Comparison of ENCODE assay signal across 23 cellular contexts in genomic region chr15:84969257-84969656, GRCh38. TPM values are rescaled to one million over a fixed set of nuclear protein-coding genes. Genes with fewer than 3 reads are reported as not detected.
DNase-seq lines count a peak whose midpoint lies in the region; ATAC-seq and TF ChIP-seq lines count a peak whose summit lies in the region.
"Had no signal": no experiment of that assay in that cellular context is flagged by ENCODE, and none has a peak within 500 bp of the region (broad histone marks: within the 10 kb centered on the region; RNA-seq: fewer than 3 reads in every experiment).

No MANE protein-coding gene starts in this region.

- H3K4me3 ChIP-seq in brain microvascular endothelial cell (ENCODE audit: low read depth, low read length), result no peak overlapping the region
- H3K4me3 ChIP-seq: Peyer's patch had no signal

- in situ Hi-C loops in brain microvascular endothelial cell (cut with HindIII; ENCODE audit: low pct_ligation_motif_present, low sequenced_read_pairs), result no loop called here

- no peaks in the 10 kb centered on the region for H3K27me3 ChIP-seq in brain microvascular endothelial cell (replicated peaks)
- H3K27me3 ChIP-seq: BE2C, Peyer's patch had no signal

- no peaks in the 10 kb centered on the region for H3K36me3 ChIP-seq in brain microvascular endothelial cell (replicated peaks)
- H3K36me3 ChIP-seq: BE2C, Peyer's patch had no signal

- ATAC-seq in HG03457 (IDR thresholded peaks at IDR 0.05; ENCODE audit: unreplicated experiment), result no peak
- ATAC-seq: HCT116, HepG2 had no signal

- TF ChIP-seq CTCF in brain microvascular endothelial cell (IDR thresholded peaks at IDR 0.05; ENCODE audit: low read depth, low read length, missing control alignments), result no peak

- peak in 30 of 56 donors; percentile 6 to 69 (median 42) for DNase-seq in amygdala (lab: John Stamatoyannopoulos, UW)
- peak; percentile 83 for DNase-seq in globus pallidus (ENCODE audit: low spot score)
- DNase-seq in mesenteric fat pad (ENCODE audit: low spot score), result peak; percentile 43
- DNase-seq in posterior cingulate gyrus, result peak in 7 of 10 donors; percentile 23 to 91 (median 47)
- DNase-seq in NCI-H82 (lab: John Stamatoyannopoulos, UW), result no peak
- no peak for DNase-seq in brain microvascular endothelial cell
- DNase-seq in NCI-H2081 (lab: John Stamatoyannopoulos, UW), result no peak
- DNase-seq: BE2C; CD8-positive, alpha-beta memory T cell; DMS 273 treated with DMSO at 0.1 percent for 48 hours; DMS79 treated with DMSO at 0.1 percent for 48 hours; GF-D8; Karpas-422; NCI-H1105 treated with DMSO at 0.1 percent for 48 hours; NCI-H2029; NCI-H446 treated with DMSO at 0.1 percent for 48 hours; NCI-H526; OCI-M1; Peyer's patch; SHP77 treated with DMSO at 0.1 percent for 48 hours had no signal

- no peak overlapping the region for H3K27ac ChIP-seq in brain microvascular endothelial cell
- H3K27ac ChIP-seq: Peyer's patch had no signal

- intact Hi-C loops in posterior cingulate gyrus (cut with DNase I), result no loop called here

RNA-seq across cellular contexts. Expression of gene PDE8A, which starts 12.4 kb away (rescaled TPM):
- total RNA-seq in mesenteric fat pad, result 80.4 TPM

Comparison
In these comparisons a context has a peak if more than half of its experiments do, and no peak if none do; other contexts are left out.
1. DNase-seq: peak in amygdala (30 of 56), globus pallidus (single experiment), mesenteric fat pad (single experiment) and posterior cingulate gyrus (7 of 10); none in NCI-H82 (single experiment), brain microvascular endothelial cell (single experiment) and NCI-H2081 (0 of 2).